19 cellular contexts compared by ENCODE assay signal in the genomic region with DNA sequence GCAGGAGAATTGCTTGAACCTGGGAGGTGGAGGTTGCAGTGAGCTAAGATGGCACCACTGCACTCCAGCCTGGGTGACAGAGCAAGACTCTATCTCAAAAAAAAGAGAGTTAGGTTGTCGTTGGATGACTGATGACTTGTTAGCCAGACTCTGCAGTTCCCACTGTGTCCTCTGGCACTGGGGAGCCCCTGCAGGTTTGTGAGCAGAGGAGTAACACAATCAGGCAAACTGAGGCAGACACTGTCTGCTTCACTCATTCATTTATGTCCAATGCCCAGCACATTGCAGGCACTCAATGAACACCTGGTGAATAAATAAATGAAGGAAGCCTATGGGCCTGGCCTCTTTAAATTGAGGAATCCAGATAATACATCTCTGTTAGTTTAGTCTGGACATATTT.
"Had no signal": no experiment of that assay in that cellular context is flagged by ENCODE, and none has a peak within 500 bp of the region (broad histone marks: within the 10 kb centered on the region; RNA-seq: fewer than 3 reads in every experiment).

No MANE protein-coding gene starts in this region.

- H3K36me3 ChIP-seq: esophagus squamous epithelium, gastrocnemius medialis, heart right ventricle, left lung, lower lobe of right lung had no signal

- H3K9me3 ChIP-seq: esophagus squamous epithelium, gastrocnemius medialis, left lung, lower lobe of right lung, mucosa of descending colon had no signal

- DNase-seq: dermis blood vessel endothelial cell; dorsolateral prefrontal cortex; effector CD4-positive, alpha-beta T cell; effector memory CD4-positive, alpha-beta T cell; esophagus squamous epithelium; foreskin fibroblast; foreskin melanocyte; gastrocnemius medialis; glutamatergic neuron; head of caudate nucleus; heart right ventricle; hippocampal formation; left cardiac atrium; left lung; left ventricle myocardium superior; lower lobe of right lung; mesenchymal stem cell; mucosa of descending colon had no signal

- H3K27ac ChIP-seq: coronary artery, dorsolateral prefrontal cortex, esophagus squamous epithelium, gastrocnemius medialis, heart right ventricle, left lung, lower lobe of right lung had no signal

- H3K27me3 ChIP-seq: gastrocnemius medialis, left lung had no signal

- H3K4me3 ChIP-seq: coronary artery, dorsolateral prefrontal cortex, esophagus squamous epithelium, gastrocnemius medialis, heart right ventricle, left lung, lower lobe of right lung, mucosa of descending colon had no signal

- ATAC-seq: gastrocnemius medialis, heart right ventricle, left cardiac atrium, left lung, left ventricle myocardium superior, lower lobe of right lung, mucosa of descending colon had no signal

- H3K4me1 ChIP-seq: esophagus squamous epithelium, gastrocnemius medialis, heart right ventricle, left lung, lower lobe of right lung had no signal
